ENCODE assay signal across 22 cellular contexts in the genomic region with DNA sequence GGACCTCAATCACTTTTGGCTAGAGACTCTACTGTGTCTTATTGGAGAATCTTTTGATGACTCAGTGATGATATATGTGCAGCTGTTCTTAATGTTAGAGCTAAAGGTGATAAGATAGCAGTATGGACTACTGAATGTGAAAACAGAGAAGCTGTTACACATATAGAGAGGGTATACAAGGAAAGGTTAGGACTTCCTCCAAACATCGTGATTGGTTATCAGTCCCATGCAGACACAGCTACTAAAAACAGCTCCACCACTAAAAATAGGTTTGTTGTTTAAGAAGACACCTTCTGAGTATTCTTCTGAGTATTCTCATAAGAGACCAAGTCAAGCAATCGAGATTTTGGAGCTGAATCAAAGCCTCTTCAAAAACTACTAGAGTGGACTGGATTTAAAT.
DNase-seq lines count a peak whose midpoint lies in the region; ATAC-seq and TF ChIP-seq lines count a peak whose summit lies in the region.
"Had no signal": no experiment of that assay in that cellular context is flagged by ENCODE, and none has a peak within 500 bp of the region (broad histone marks: within the 10 kb centered on the region; RNA-seq: fewer than 3 reads in every experiment).

No MANE protein-coding gene starts in this region.

- intact Hi-C loops in activated CD4-positive, alpha-beta T cell treated with anti-CD3 and anti-CD28 coated beads for 36 hours (cut with DNase I, micrococcal nuclease), result no loop called here
- intact Hi-C loops in CD4-positive, alpha-beta T cell (cut with DNase I, micrococcal nuclease), result no loop called here
- intact Hi-C loops in activated T-helper 2 cell treated with anti-CD3 and anti-CD28 coated beads, Interferon-gamma antibody, Interleukin-2, Interleukin-4, amounts not matched to agents 10 μg/mL and 5 μg/mL and 100 μg/mL, durations not matched to agents 14 hours and 24 hours and 36 hours (cut with micrococcal nuclease), result no loop called here

- H3K4me3 Mint-ChIP-seq in activated CD4-positive, alpha-beta T cell treated with anti-CD3 and anti-CD28 coated beads for 36 hours, result no peak overlapping the region
- no peak overlapping the region for H3K4me3 Mint-ChIP-seq in CD4-positive, alpha-beta T cell
- no peak overlapping the region for H3K4me3 Mint-ChIP-seq in activated T-helper 2 cell treated with anti-CD3 and anti-CD28 coated beads, Interferon-gamma antibody, Interleukin-2, Interleukin-4, amounts not matched to agents 10 μg/mL and 5 μg/mL and 100 μg/mL, durations not matched to agents 14 hours and 24 hours and 36 hours (ENCODE audit: low read depth)
- H3K4me3 Mint-ChIP-seq: activated B cell treated with CpG ODN at 0.5 μM for 24 hours, neural progenitor cell had no signal

- CTCF ChIA-PET in activated CD4-positive, alpha-beta T cell treated with anti-CD3 and anti-CD28 coated beads for 36 hours (lab: Charles Lee), result interaction anchor here (0.7 to 4.6 kb wide), 6 partner anchors 12 to 275 kb away, joined by 3 to 26 read pairs (median 4); no protein-coding TSS in a partner anchor
- CTCF ChIA-PET in CD4-positive, alpha-beta T cell (lab: Charles Lee), result interaction anchor here (1.7 kb wide), 1 partner anchor 19 kb away, joined by 5 read pairs; no protein-coding TSS in a partner anchor

- H3K36me3 ChIP-seq in mesodermal cell (ENCODE audit: control insufficient read depth, insufficient read depth, low read length), result peaks cover 30% of the 10 kb centered on the region
- H3K36me3 ChIP-seq: prostate gland had no signal

- POLR2A ChIA-PET in activated CD4-positive, alpha-beta T cell treated with anti-CD3 and anti-CD28 coated beads for 36 hours (lab: Charles Lee), result interaction anchor here (0.6 kb wide), 1 partner anchor 210 kb away, joined by 4 read pairs; no protein-coding TSS in a partner anchor
- POLR2A ChIA-PET in CD4-positive, alpha-beta T cell (lab: Charles Lee), result no interaction called here

- no peaks in the 10 kb centered on the region for H3K27me3 ChIP-seq in CD4-positive, alpha-beta T cell (ENCODE audit: control insufficient read depth, insufficient read depth, low read length)
- H3K27me3 ChIP-seq: BLaER1, neural progenitor cell had no signal

- H3K36me3 Mint-ChIP-seq in activated CD4-positive, alpha-beta T cell treated with anti-CD3 and anti-CD28 coated beads for 36 hours (ENCODE audit: low read depth), result peaks cover 38% of the 10 kb centered on the region
- H3K36me3 Mint-ChIP-seq in CD4-positive, alpha-beta T cell (ENCODE audit: low read depth), result peaks cover 89% of the 10 kb centered on the region
- H3K36me3 Mint-ChIP-seq in activated T-helper 2 cell treated with anti-CD3 and anti-CD28 coated beads, Interferon-gamma antibody, Interleukin-2, Interleukin-4, amounts not matched to agents 10 μg/mL and 5 μg/mL and 100 μg/mL, durations not matched to agents 14 hours and 24 hours and 36 hours (ENCODE audit: low read depth), result peaks cover 68% of the 10 kb centered on the region

- WGBS in mesodermal cell (ENCODE audit: insufficient coverage in 2 of 2), 2 experiments, result no CpG with 5 or more reads among the region's 2 CpGs

- no peak for DNase-seq in activated CD4-positive, alpha-beta T cell treated with anti-CD3 and anti-CD28 coated beads for 36 hours
- DNase-seq in activated CD4-positive, alpha-beta T cell treated with anti-CD3 and anti-CD28 coated beads for 4 hours, result no peak
- no peak for DNase-seq in CD4-positive, alpha-beta T cell
- DNase-seq in activated T-helper 2 cell treated with anti-CD3 and anti-CD28 coated beads, Interferon-gamma antibody, Interleukin-2, Interleukin-4, amounts not matched to agents 10 μg/mL and 5 μg/mL and 100 μg/mL, durations not matched to agents 14 hours and 24 hours and 36 hours (ENCODE audit: low spot score), result no peak
- DNase-seq in DMS79 treated with DMSO at 0.1 percent for 48 hours (lab: John Stamatoyannopoulos, UW), result no peak
- DNase-seq: activated B cell treated with CpG ODN at 0.5 μM for 24 hours; foreskin melanocyte; mesendoderm; MM.1S; NCI-H748 treated with DMSO at 0.1 percent for 48 hours; PC-9; stimulated activated CD4-positive, alpha-beta T cell treated with anti-CD3 and anti-CD28 coated beads, Interleukin-4, amount 100 ng/mL, for 24 hours; substantia nigra had no signal

- no peak overlapping the region for H3K4me3 ChIP-seq in mesodermal cell (ENCODE audit: extremely low read depth, insufficient read depth, low read length, poor library complexity, severe bottlenecking)
- H3K4me3 ChIP-seq: BLaER1, neural progenitor cell, PC-9, prostate gland had no signal

- H3K9me3 ChIP-seq in CD4-positive, alpha-beta T cell (ENCODE audit: control insufficient read depth, low read length), result no peaks in the 10 kb centered on the region
- no peaks in the 10 kb centered on the region for H3K9me3 ChIP-seq in mesodermal cell (ENCODE audit: control insufficient read depth, low read length)
- H3K9me3 ChIP-seq: BLaER1, prostate gland had no signal

- H3K4me1 ChIP-seq in mesodermal cell (ENCODE audit: control insufficient read depth, insufficient read depth, low read length, poor library complexity, severe bottlenecking), result no peaks in the 10 kb centered on the region
- H3K4me1 ChIP-seq: BLaER1, neural progenitor cell, prostate gland had no signal

- TF ChIP-seq CTCF in CD4-positive, alpha-beta T cell (IDR thresholded peaks at IDR 0.05), result no peak

- ATAC-seq in activated CD4-positive, alpha-beta T cell treated with anti-CD3 and anti-CD28 coated beads for 36 hours, result peak; percentile 96
- ATAC-seq in CD4-positive, alpha-beta T cell (ENCODE audit: poor library complexity), result no peak
- no peak for ATAC-seq in HG02678 (IDR thresholded peaks at IDR 0.05; ENCODE audit: unreplicated experiment)
- ATAC-seq in GM19397 (IDR thresholded peaks at IDR 0.05; ENCODE audit: unreplicated experiment), result no peak
- ATAC-seq: HCT116 had no signal

- no peak overlapping the region for H3K27ac ChIP-seq in CD4-positive, alpha-beta T cell (ENCODE audit: low read depth, low read length)
- H3K27ac ChIP-seq in mesodermal cell (ENCODE audit: low read depth, low read length, severe bottlenecking), result peak overlapping the region; percentile 60
- H3K27ac ChIP-seq: BLaER1, epithelial cell of prostate, HL-60, neural progenitor cell, PC-9, prostate gland had no signal

- peaks cover 40% of the 10 kb centered on the region for H3K4me1 Mint-ChIP-seq in activated CD4-positive, alpha-beta T cell treated with anti-CD3 and anti-CD28 coated beads for 36 hours
- peaks cover 37% of the 10 kb centered on the region for H3K4me1 Mint-ChIP-seq in CD4-positive, alpha-beta T cell (ENCODE audit: low read depth)
- H3K4me1 Mint-ChIP-seq in activated T-helper 2 cell treated with anti-CD3 and anti-CD28 coated beads, Interferon-gamma antibody, Interleukin-2, Interleukin-4, amounts not matched to agents 10 μg/mL and 5 μg/mL and 100 μg/mL, durations not matched to agents 14 hours and 24 hours and 36 hours (ENCODE audit: low read depth), result peaks cover 27% of the 10 kb centered on the region
- H3K4me1 Mint-ChIP-seq: activated B cell treated with CpG ODN at 0.5 μM for 24 hours, neural progenitor cell had no signal

- no peaks in the 10 kb centered on the region for H3K27me3 Mint-ChIP-seq in activated CD4-positive, alpha-beta T cell treated with anti-CD3 and anti-CD28 coated beads for 36 hours
- H3K27me3 Mint-ChIP-seq in CD4-positive, alpha-beta T cell, result no peaks in the 10 kb centered on the region
- no peaks in the 10 kb centered on the region for H3K27me3 Mint-ChIP-seq in activated T-helper 2 cell treated with anti-CD3 and anti-CD28 coated beads, Interferon-gamma antibody, Interleukin-2, Interleukin-4, amounts not matched to agents 10 μg/mL and 5 μg/mL and 100 μg/mL, durations not matched to agents 14 hours and 24 hours and 36 hours (ENCODE audit: low read depth)
- H3K27me3 Mint-ChIP-seq: activated B cell treated with CpG ODN at 0.5 μM for 24 hours had no signal

- H3K27ac Mint-ChIP-seq in activated CD4-positive, alpha-beta T cell treated with anti-CD3 and anti-CD28 coated beads for 36 hours, result peak overlapping the region; percentile 78
- peak overlapping the region; percentile 50 for H3K27ac Mint-ChIP-seq in CD4-positive, alpha-beta T cell
- H3K27ac Mint-ChIP-seq in activated T-helper 2 cell treated with anti-CD3 and anti-CD28 coated beads, Interferon-gamma antibody, Interleukin-2, Interleukin-4, amounts not matched to agents 10 μg/mL and 5 μg/mL and 100 μg/mL, durations not matched to agents 14 hours and 24 hours and 36 hours, result peak overlapping the region; percentile 43
- H3K27ac Mint-ChIP-seq: activated B cell treated with CpG ODN at 0.5 μM for 24 hours, neural progenitor cell had no signal

- H3K9me3 Mint-ChIP-seq in activated CD4-positive, alpha-beta T cell treated with anti-CD3 and anti-CD28 coated beads for 36 hours (ENCODE audit: low read depth), result no peaks in the 10 kb centered on the region
- H3K9me3 Mint-ChIP-seq in CD4-positive, alpha-beta T cell, result no peaks in the 10 kb centered on the region
- no peaks in the 10 kb centered on the region for H3K9me3 Mint-ChIP-seq in activated T-helper 2 cell treated with anti-CD3 and anti-CD28 coated beads, Interferon-gamma antibody, Interleukin-2, Interleukin-4, amounts not matched to agents 10 μg/mL and 5 μg/mL and 100 μg/mL, durations not matched to agents 14 hours and 24 hours and 36 hours
- H3K9me3 Mint-ChIP-seq: activated B cell treated with CpG ODN at 0.5 μM for 24 hours, neural progenitor cell had no signal
